In the genomic region with DNA sequence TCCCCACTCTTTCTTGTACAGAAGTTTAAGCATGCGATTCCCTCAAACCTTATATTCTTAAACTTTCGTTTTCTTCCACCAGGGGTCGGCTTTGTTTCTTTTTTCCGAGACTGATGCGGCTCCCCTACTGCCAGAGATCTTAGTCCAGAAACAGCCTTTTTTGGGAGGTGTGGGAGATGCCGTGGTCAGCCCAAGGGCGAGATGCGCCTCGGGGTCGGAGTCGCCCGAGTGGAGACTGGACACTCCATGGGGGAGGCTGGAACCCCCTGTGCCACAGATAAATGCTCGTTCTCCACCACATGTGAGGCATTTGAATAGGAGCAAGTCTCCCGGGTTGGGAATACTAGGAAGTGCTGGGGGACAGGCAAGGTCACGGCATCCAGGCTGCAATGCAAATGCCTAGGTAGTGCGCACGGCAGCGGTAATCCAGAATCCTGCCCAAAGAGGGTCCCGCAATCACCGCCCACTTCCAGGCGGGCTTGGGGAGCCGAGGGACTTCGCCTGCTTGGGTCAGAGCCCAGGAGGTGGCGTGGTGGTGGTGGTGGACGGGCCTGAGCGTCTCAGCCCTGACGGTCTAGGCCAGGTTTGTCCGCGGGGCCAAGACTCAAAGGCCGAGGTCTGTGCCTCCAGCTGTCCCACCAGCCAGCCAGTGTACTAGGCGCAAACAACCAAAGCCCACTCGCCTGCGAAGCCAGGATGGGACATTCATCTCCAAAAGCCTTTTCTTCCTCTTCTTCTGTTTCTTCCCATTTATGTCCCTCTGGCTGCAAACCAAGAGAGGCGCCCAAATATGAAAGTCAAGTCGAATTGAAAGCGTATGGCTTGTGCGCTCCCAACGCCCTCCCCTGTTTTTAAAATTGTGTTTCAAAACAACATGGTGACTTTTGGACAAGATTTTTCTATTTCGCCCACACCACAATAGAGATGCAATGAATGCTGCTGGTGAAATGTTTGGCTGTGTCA, we compare ENCODE assay signal across 8 cellular contexts. TPM values are rescaled to one million over a fixed set of nuclear protein-coding genes. Genes with fewer than 3 reads are reported as not detected.
DNase-seq lines count a peak whose midpoint lies in the region; ATAC-seq, FAIRE-seq and TF ChIP-seq lines count a peak whose summit lies in the region.

No MANE protein-coding gene starts in this region.

- in situ Hi-C loops in mammary epithelial cell (cut with MboI; ENCODE audit: low sequenced_read_pairs in 2 of 2): loop anchor here (10.0 kb wide), 2 partner anchors 381 to 411 kb away; no protein-coding TSS in a partner anchor

- H3K36me3 ChIP-seq in OCI-LY7 (ENCODE audit: insufficient read depth, low read length) (no peaks in the 10 kb centered on the region), mammary epithelial cell (ENCODE audit: insufficient read depth, low read length) (no peaks in the 10 kb centered on the region), stomach smooth muscle (ENCODE audit: control insufficient read depth in 2 of 2, insufficient read depth in 2 of 2, low read length in 2 of 2) (no peaks in the 10 kb centered on the region)

- H3K4me2 ChIP-seq in OCI-LY7 (ENCODE audit: low read length) (peak overlapping the region; percentile 36; the same call in 1 of the 2 replicates), mammary epithelial cell (ENCODE audit: insufficient read depth, low read depth, low read length) (peak overlapping the region; percentile 58)

- H3K4me1 ChIP-seq in OCI-LY7 (ENCODE audit: insufficient read depth, low read length, poor library complexity, severe bottlenecking): peaks cover 5% of the 10 kb centered on the region
- peaks cover 27% of the 10 kb centered on the region for H3K4me1 ChIP-seq in mammary epithelial cell (ENCODE audit: insufficient read depth, low read length)
- peaks cover 26% of the 10 kb centered on the region for H3K4me1 ChIP-seq in stomach smooth muscle (ENCODE audit: control insufficient read depth, insufficient read depth, low read length)

- peaks cover 39% of the 10 kb centered on the region for H3K4me1 Mint-ChIP-seq in HFFc6 (ENCODE audit: low read depth)

- no peaks in the 10 kb centered on the region for H3K9me3 ChIP-seq in OCI-LY7 (ENCODE audit: low read length)
- H3K9me3 ChIP-seq in mammary epithelial cell (replicated peaks; ENCODE audit: insufficient read depth, low read length): no peaks in the 10 kb centered on the region
- H3K9me3 ChIP-seq in stomach smooth muscle (ENCODE audit: control insufficient read depth in 2 of 2, low read length in 2 of 2): no peaks in the 10 kb centered on the region

- no peak for DNase-seq in D721Med (ENCODE audit: insufficient read length, low spot score)
- peak; percentile 50 for DNase-seq in HFFc6
- DNase-seq in OCI-LY7 (ENCODE audit: low spot score): peak; percentile 45
- DNase-seq in mammary epithelial cell: peak; percentile 45
- peak; percentile 57 for DNase-seq in kidney glomerular epithelial cell (lab: John Stamatoyannopoulos, UW)

- peaks cover 2% of the 10 kb centered on the region; the same call in 1 of the 2 replicates for H3K36me3 Mint-ChIP-seq in HFFc6 (ENCODE audit: low read depth)

- H3K4me3 ChIP-seq in OCI-LY7 (ENCODE audit: low read depth, low read length, poor library complexity, severe bottlenecking): no peak overlapping the region
- peak overlapping the region in 1 of 3 experiments; percentile 10 for H3K4me3 ChIP-seq in mammary epithelial cell (replicated peaks in 1 of 3; ENCODE audit: insufficient read depth in 1 of 3, low read depth in 2 of 3, low read length in 3 of 3)
- peak overlapping the region; percentile 54 to 58 for H3K4me3 ChIP-seq in stomach smooth muscle (ENCODE audit: low read length in 2 of 2)

- H3K4me3 Mint-ChIP-seq in HFFc6: peak overlapping the region; percentile 87

- H3K9me3 Mint-ChIP-seq in HFFc6: no peaks in the 10 kb centered on the region

- H3K27me3 ChIP-seq in mammary epithelial cell (ENCODE audit: insufficient read depth, low read length): peaks cover 14% of the 10 kb centered on the region
- peaks cover 55 to 63% of the 10 kb centered on the region in 2 donors for H3K27me3 ChIP-seq in stomach smooth muscle (ENCODE audit: control insufficient read depth in 1 of 2, insufficient read depth in 2 of 2, low read length in 2 of 2)

- no peaks in the 10 kb centered on the region for H4K20me1 ChIP-seq in OCI-LY7 (ENCODE audit: insufficient read depth, low read length)
- no peaks in the 10 kb centered on the region for H4K20me1 ChIP-seq in mammary epithelial cell (ENCODE audit: insufficient read depth, low read length)

- FAIRE-seq in D721Med (lab: Jason Lieb, UNC): no peak

- no peaks in the 10 kb centered on the region for H3K9me2 ChIP-seq in OCI-LY7 (ENCODE audit: insufficient read depth, low read length)

- WGBS in mammary epithelial cell (ENCODE audit: low coverage, missing lambda C conversion rate): 51% methylated on average over 35 of the region's 39 CpGs

- intact Hi-C loops in OCI-LY7 (cut with micrococcal nuclease; ENCODE audit: unreplicated experiment): loop anchor here (1.0 kb wide), 2 partner anchors 378 to 412 kb away; no protein-coding TSS in a partner anchor
- intact Hi-C loops in mammary epithelial cell (cut with micrococcal nuclease): loop anchor here (1.0 to 10.0 kb wide), 4 partner anchors 147 to 412 kb away; partner anchors contain the start of gene SNX3

- peaks cover 60% of the 10 kb centered on the region for H3K27me3 Mint-ChIP-seq in HFFc6 (ENCODE audit: insufficient read depth)

- POLR2A ChIA-PET in OCI-LY7 (lab: Charles Lee): interaction anchor here (0.5 to 0.8 kb wide), 3 partner anchors 24 to 771 kb away, joined by 3 to 4 read pairs (median 3); no protein-coding TSS in a partner anchor

- no peak overlapping the region for H3K27ac Mint-ChIP-seq in HFFc6

- no TSS peak for BruUV-seq in OCI-LY7 (replicated peaks; lab: Mats Ljungman, UMichigan)
- BruUV-seq in mammary epithelial cell (replicated peaks; lab: Mats Ljungman, UMichigan): no TSS peak

- H3K79me2 ChIP-seq in OCI-LY7 (ENCODE audit: insufficient read depth, low read depth, low read length): no peaks in the 10 kb centered on the region
- H3K79me2 ChIP-seq in mammary epithelial cell (ENCODE audit: insufficient read depth, low read length): no peaks in the 10 kb centered on the region

- dilution Hi-C loops in mammary epithelial cell (cut with HindIII; ENCODE audit: low sequenced_read_pairs): no loop called here

- H3K27ac ChIP-seq in OCI-LY7 (ENCODE audit: low read depth, low read length, poor library complexity, severe bottlenecking): no peak overlapping the region
- no peak overlapping the region for H3K27ac ChIP-seq in mammary epithelial cell (ENCODE audit: insufficient read depth, low read depth, low read length)
- no peak overlapping the region for H3K27ac ChIP-seq in stomach smooth muscle (ENCODE audit: low read length)

- no peak overlapping the region for H3K9ac ChIP-seq in mammary epithelial cell (ENCODE audit: insufficient read depth, low read length)
- H3K9ac ChIP-seq in stomach smooth muscle (ENCODE audit: low read length in 2 of 2): no peak overlapping the region

- CTCF ChIA-PET in OCI-LY7 (lab: Charles Lee; ENCODE audit: unreplicated experiment) (no interaction called here), mammary epithelial cell (lab: Charles Lee; ENCODE audit: low non-redundant PET) (no interaction called here)

- peak; percentile 60 for TF ChIP-seq CTCF in D721Med (IDR thresholded peaks at IDR 0.05; ENCODE audit: insufficient read depth, missing control alignments)
- TF ChIP-seq CTCF in HFFc6 (IDR thresholded peaks at IDR 0.05): peak; percentile 83
- peak; percentile 80 for TF ChIP-seq CTCF in OCI-LY7 (conservative IDR thresholded peaks at IDR 0.05; ENCODE audit: low read length)
- peak; percentile 33 to 50 for TF ChIP-seq CTCF in mammary epithelial cell (conservative IDR thresholded peaks at IDR 0.05 in 1 of 2, IDR thresholded peaks at IDR 0.05 in 1 of 2; ENCODE audit: extremely low read depth in 1 of 2, insufficient read depth in 1 of 2, low read depth in 1 of 2, low read length in 2 of 2)

- H2AFZ ChIP-seq in OCI-LY7 (ENCODE audit: low read length) (no peak overlapping the region), mammary epithelial cell (ENCODE audit: low read depth, low read length) (peak overlapping the region; percentile 69)

- ATAC-seq in HG02642 (IDR thresholded peaks at IDR 0.05; ENCODE audit: poor library complexity, unreplicated experiment) (no peak), GM18867 (IDR thresholded peaks at IDR 0.05; ENCODE audit: unreplicated experiment) (no peak)

RNA-seq across cellular contexts. Expression of gene OSTM1, which starts 39.3 kb away (rescaled TPM):
- 10 to 100 TPM; 42.8 to 52.6 (median 48.7) TPM for total RNA-seq in HFFc6 (2021; fragmentation: NEBNext Ultra II Directional; extraction: Animal tissue kit (Norgen Biotek cat#: 25700))
- total RNA-seq in OCI-LY7 (2014; rRNA removed; shearing (Covaris generic)): 10.5 and 11.4 TPM in 2 replicates
- total RNA-seq in OCI-LY7 (2022): 19.1 and 22.6 TPM in 2 replicates
- total RNA-seq in mammary epithelial cell: 10 to 100 TPM; 40.0 to 80.5 TPM
- polyA plus RNA-seq in mammary epithelial cell: 10.3 TPM
- polyA minus RNA-seq in mammary epithelial cell: 19.4 TPM

RNA-seq across cellular contexts. Expression of gene NR2E1, which starts 52.0 kb away (rescaled TPM):
- not detected for total RNA-seq in HFFc6 (2021; fragmentation: NEBNext Ultra II Directional; extraction: Animal tissue kit (Norgen Biotek cat#: 25700))
- total RNA-seq in OCI-LY7 (2014; rRNA removed; shearing (Covaris generic)): not detected in 2 replicates
- not detected in 2 replicates for total RNA-seq in OCI-LY7 (2022)
- under 1 TPM in 1 of 2 donors, not detected in 1; 0.14 TPM for total RNA-seq in mammary epithelial cell
- polyA plus RNA-seq in mammary epithelial cell: not detected
- not detected for polyA minus RNA-seq in mammary epithelial cell
